ENCODE assay signal across 13 cellular contexts in genomic region chr10:28545967-28546644, GRCh38. TPM values are rescaled to one million over a fixed set of nuclear protein-coding genes. Genes with fewer than 3 reads are reported as not detected.
DNase-seq lines count a peak whose midpoint lies in the region; ATAC-seq and TF ChIP-seq lines count a peak whose summit lies in the region.
"Had no signal": no experiment of that assay in that cellular context is flagged by ENCODE, and none has a peak within 500 bp of the region (broad histone marks: within the 10 kb centered on the region; RNA-seq: fewer than 3 reads in every experiment).

No MANE protein-coding gene starts in this region.

- H3K27me3 Mint-ChIP-seq in CD4-positive, alpha-beta T cell: no peaks in the 10 kb centered on the region
- no peaks in the 10 kb centered on the region for H3K27me3 Mint-ChIP-seq in activated T-helper 17 cell treated with anti-CD3 and anti-CD28 coated beads, Interleukin-2, amount 50 U/mL, for 72 hours
- no peaks in the 10 kb centered on the region for H3K27me3 Mint-ChIP-seq in glutamatergic neuron (ENCODE audit: unreplicated experiment)

- WGBS in adrenal gland, 4 donors: 38 to 58% (median 53%) methylated on average over 4 of the region's 4 CpGs

- peak overlapping the region; percentile 4 for H3K27ac Mint-ChIP-seq in CD4-positive, alpha-beta T cell
- H3K27ac Mint-ChIP-seq in activated T-helper 17 cell treated with anti-CD3 and anti-CD28 coated beads, Interleukin-2, amount 50 U/mL, for 72 hours: peak overlapping the region; percentile 35
- no peak overlapping the region for H3K27ac Mint-ChIP-seq in glutamatergic neuron (ENCODE audit: unreplicated experiment)

- H3K4me1 ChIP-seq in adrenal gland (replicated peaks in 1 of 2): peaks cover 0 to 61% of the 10 kb centered on the region in 2 donors

- no peak for TF ChIP-seq CTCF in CD4-positive, alpha-beta T cell (IDR thresholded peaks at IDR 0.05)
- TF ChIP-seq CTCF in adrenal gland (IDR thresholded peaks at IDR 0.05) (no peak), glutamatergic neuron (IDR thresholded peaks at IDR 0.05; ENCODE audit: partially characterized antibody, unreplicated experiment) (no peak)

- intact Hi-C loops in CD4-positive, alpha-beta T cell (cut with DNase I, micrococcal nuclease): loop anchor here in 1 of 2 experiments (5.0 kb wide), 1 partner anchor 46 kb away; no protein-coding TSS in a partner anchor
- intact Hi-C loops in adrenal gland (cut with DNase I): loop anchor here in 1 of 2 donors (10.0 kb wide), 1 partner anchor 59 kb away; no protein-coding TSS in a partner anchor

- peaks cover 82% of the 10 kb centered on the region for H3K4me1 Mint-ChIP-seq in CD4-positive, alpha-beta T cell (ENCODE audit: low read depth)
- peaks cover 51% of the 10 kb centered on the region for H3K4me1 Mint-ChIP-seq in activated T-helper 17 cell treated with anti-CD3 and anti-CD28 coated beads, Interleukin-2, amount 50 U/mL, for 72 hours
- H3K4me1 Mint-ChIP-seq in glutamatergic neuron (ENCODE audit: low read depth, unreplicated experiment): peaks cover 8% of the 10 kb centered on the region

- ATAC-seq in CD4-positive, alpha-beta T cell (ENCODE audit: poor library complexity): peak; percentile 43
- peak; percentile 79 for ATAC-seq in GM18868 (IDR thresholded peaks at IDR 0.05; ENCODE audit: unreplicated experiment)
- peak; percentile 77 for ATAC-seq in HG02798 (IDR thresholded peaks at IDR 0.05; ENCODE audit: poor library complexity, unreplicated experiment)
- ATAC-seq in activated T-helper 17 cell treated with anti-CD3 and anti-CD28 coated beads, Interleukin-2, amount 50 U/mL, for 72 hours (replicated peaks): peak; percentile 49
- ATAC-seq: HCT116 had no signal

- no peak overlapping the region for H3K4me3 ChIP-seq in adrenal gland
- H3K4me3 ChIP-seq: ovary, thyroid gland had no signal

- H3K27me3 ChIP-seq in CD4-positive, alpha-beta T cell (ENCODE audit: control insufficient read depth, insufficient read depth, low read length): no peaks in the 10 kb centered on the region
- no peaks in the 10 kb centered on the region for H3K27me3 ChIP-seq in adrenal gland
- H3K27me3 ChIP-seq: ovary, thyroid gland had no signal

- H3K4me3 Mint-ChIP-seq in CD4-positive, alpha-beta T cell: peak overlapping the region; percentile 16
- H3K4me3 Mint-ChIP-seq in activated T-helper 17 cell treated with anti-CD3 and anti-CD28 coated beads, Interleukin-2, amount 50 U/mL, for 72 hours: peak overlapping the region; percentile 21
- H3K4me3 Mint-ChIP-seq in glutamatergic neuron (ENCODE audit: unreplicated experiment): no peak overlapping the region

- no peak for TF ChIP-seq POLR2A in adrenal gland (IDR thresholded peaks at IDR 0.05)

- no peak overlapping the region for H3K27ac ChIP-seq in CD4-positive, alpha-beta T cell (ENCODE audit: low read depth, low read length)
- H3K27ac ChIP-seq in adrenal gland: no peak overlapping the region
- H3K27ac ChIP-seq: C4-2B, ovary had no signal

- peaks cover 91% of the 10 kb centered on the region for H3K36me3 Mint-ChIP-seq in CD4-positive, alpha-beta T cell (ENCODE audit: low read depth)
- H3K36me3 Mint-ChIP-seq in activated T-helper 17 cell treated with anti-CD3 and anti-CD28 coated beads, Interleukin-2, amount 50 U/mL, for 72 hours (ENCODE audit: low read depth): peaks cover 99% of the 10 kb centered on the region
- no peaks in the 10 kb centered on the region for H3K36me3 Mint-ChIP-seq in glutamatergic neuron (ENCODE audit: unreplicated experiment)

- no peak for DNase-seq in CD4-positive, alpha-beta T cell
- DNase-seq in NCI-H2081 treated with DMSO at 0.1 percent for 48 hours (lab: John Stamatoyannopoulos, UW) (no peak), adrenal gland (no peak), hypothalamus (lab: John Stamatoyannopoulos, UW) (no peak), glutamatergic neuron (no peak)
- DNase-seq: ovary; stimulated activated CD4-positive, alpha-beta T cell treated with anti-CD3 and anti-CD28 coated beads, Interleukin-4, amount 100 ng/mL, for 4 hours; thyroid gland had no signal

- POLR2A ChIA-PET in CD4-positive, alpha-beta T cell (lab: Charles Lee): interaction anchor here (0.5 to 5.1 kb wide), 3 partner anchors 9 to 64 kb away, joined by 3 to 45 read pairs (median 5); partner anchors contain the start of gene WAC

- peaks cover 0 to 44% of the 10 kb centered on the region in 2 donors for H3K36me3 ChIP-seq in adrenal gland (replicated peaks in 1 of 2)
- H3K36me3 ChIP-seq: ovary had no signal

- CTCF ChIA-PET in CD4-positive, alpha-beta T cell (lab: Charles Lee): interaction anchor here (0.9 to 1.0 kb wide), 2 partner anchors 9 to 10 kb away, joined by 3 to 5 read pairs; no protein-coding TSS in a partner anchor

- H3K9me3 Mint-ChIP-seq in CD4-positive, alpha-beta T cell: no peaks in the 10 kb centered on the region
- H3K9me3 Mint-ChIP-seq in activated T-helper 17 cell treated with anti-CD3 and anti-CD28 coated beads, Interleukin-2, amount 50 U/mL, for 72 hours: no peaks in the 10 kb centered on the region
- no peaks in the 10 kb centered on the region for H3K9me3 Mint-ChIP-seq in glutamatergic neuron (ENCODE audit: unreplicated experiment)

- H3K9me3 ChIP-seq in CD4-positive, alpha-beta T cell (ENCODE audit: control insufficient read depth, low read length): no peaks in the 10 kb centered on the region
- no peaks in the 10 kb centered on the region for H3K9me3 ChIP-seq in adrenal gland (replicated peaks in 1 of 3)
- H3K9me3 ChIP-seq: ovary, thyroid gland had no signal

RNA-seq across cellular contexts. Expression of gene WAC, which starts 13.2 kb away (rescaled TPM):
- 100 to 1,000 TPM; 169 to 177 TPM for total RNA-seq in CD4-positive, alpha-beta T cell
- 100 to 1,000 TPM; 119 to 123 TPM for total RNA-seq in activated T-helper 17 cell treated with anti-CD3 and anti-CD28 coated beads, Interleukin-2, amount 50 U/mL, for 72 hours
- 100 to 1,000 TPM in 5 of 8 donors, 10 to 100 TPM in 3; 82.6 to 131 (median 112) TPM for total RNA-seq in adrenal gland
- 100 to 1,000 TPM in 1 of 3 donors, 10 to 100 TPM in 2; 23.6 to 143 (median 28.5) TPM for polyA plus RNA-seq in adrenal gland
- total RNA-seq in glutamatergic neuron (ENCODE audit: unreplicated experiment): 121 TPM
